In genomic region chr21:46391773-46392172, GRCh38 we compare ENCODE assay signal across 25 cellular contexts.
"Had no signal": no experiment of that assay in that cellular context is flagged by ENCODE, and none has a peak within 500 bp of the region (broad histone marks: within the 10 kb centered on the region; RNA-seq: fewer than 3 reads in every experiment).

No MANE protein-coding gene starts in this region.

- H3K4me1 ChIP-seq: SJSA1 had no signal

- H3K27ac Mint-ChIP-seq: activated CD4-positive, alpha-beta T cell treated with anti-CD3 and anti-CD28 coated beads, Interleukin-2, amount 10 ng/mL, durations not matched to agents 24 days and 14 days; activated CD8-positive, alpha-beta T cell treated with anti-CD3 and anti-CD28 coated beads for 36 hours; activated naive CD4-positive, alpha-beta T cell treated with anti-CD3 and anti-CD28 coated beads, Interleukin-2, amount 50 U/mL, for 24 hours; activated T-cell treated with anti-CD3 and anti-CD28 coated beads, Interleukin-2, amount 50 U/mL, for 72 hours; activated T-helper 2 cell treated with anti-CD3 and anti-CD28 coated beads, Interferon-gamma antibody, Interleukin-2, Interleukin-4, amounts not matched to agents 10 μg/mL and 5 μg/mL and 100 μg/mL, durations not matched to agents 14 hours and 24 hours and 36 hours; T-helper 1 cell treated with Interleukin-12 subunit alpha and Interleukin-12 subunit beta and Interleukin-4 antibody, amounts not matched to agents 30 μg/mL and 1 μg/mL, for 36 hours had no signal

- ATAC-seq: activated CD8-positive, alpha-beta T cell treated with anti-CD3 and anti-CD28 coated beads for 36 hours; activated T-cell treated with anti-CD3 and anti-CD28 coated beads, Interleukin-2, amount 50 U/mL, for 72 hours; Panc1 had no signal

- H3K4me3 ChIP-seq: SJSA1 had no signal

- H3K27me3 Mint-ChIP-seq: activated CD4-positive, alpha-beta T cell treated with anti-CD3 and anti-CD28 coated beads, Interleukin-2, amount 10 ng/mL, durations not matched to agents 24 days and 14 days; activated CD8-positive, alpha-beta T cell treated with anti-CD3 and anti-CD28 coated beads for 36 hours; activated naive CD4-positive, alpha-beta T cell treated with anti-CD3 and anti-CD28 coated beads, Interleukin-2, amount 50 U/mL, for 24 hours; brain had no signal

- H3K9me3 ChIP-seq: SJSA1, SK-N-SH had no signal

- DNase-seq: activated CD4-positive, alpha-beta T cell treated with anti-CD3 and anti-CD28 coated beads, Interleukin-2, amount 10 ng/mL, durations not matched to agents 24 days and 14 days; activated CD4-positive, alpha-beta T cell treated with anti-CD3 and anti-CD28 coated beads, Interleukin-2, amount 50 U/mL, for 4 hours; activated CD8-positive, alpha-beta T cell treated with anti-CD3 and anti-CD28 coated beads for 36 hours; activated gamma-delta T cell; activated naive CD4-positive, alpha-beta T cell treated with Interleukin-2 at 50 U/mL for 16 hours; activated T-cell treated with anti-CD3 and anti-CD28 coated beads, Interleukin-2, amount 50 U/mL, for 1 hour; activated T-cell treated with anti-CD3 and anti-CD28 coated beads, Interleukin-2, amount 50 U/mL, for 72 hours; anterior cingulate cortex; Karpas-422; KBM-7; NCI-H1105; NCI-H1417 treated with DMSO at 0.1 percent for 48 hours; NCI-H187 treated with DMSO at 0.1 percent for 48 hours; NCI-H2081; NCI-H345; NCI-H524 treated with DMSO at 0.1 percent for 48 hours; SHP77 treated with DMSO at 0.1 percent for 48 hours; SK-N-SH had no signal

- H3K27ac ChIP-seq: SJSA1 had no signal

- H3K4me1 Mint-ChIP-seq: activated CD4-positive, alpha-beta T cell treated with anti-CD3 and anti-CD28 coated beads, Interleukin-2, amount 10 ng/mL, durations not matched to agents 24 days and 14 days; activated naive CD4-positive, alpha-beta T cell treated with anti-CD3 and anti-CD28 coated beads, Interleukin-2, amount 50 U/mL, for 24 hours had no signal

- H3K9ac ChIP-seq: SK-N-SH had no signal

- H3K9me3 Mint-ChIP-seq: activated CD4-positive, alpha-beta T cell treated with anti-CD3 and anti-CD28 coated beads, Interleukin-2, amount 10 ng/mL, durations not matched to agents 24 days and 14 days; activated CD8-positive, alpha-beta T cell treated with anti-CD3 and anti-CD28 coated beads for 36 hours; activated naive CD4-positive, alpha-beta T cell treated with anti-CD3 and anti-CD28 coated beads, Interleukin-2, amount 50 U/mL, for 24 hours; activated T-cell treated with anti-CD3 and anti-CD28 coated beads, Interleukin-2, amount 50 U/mL, for 72 hours; activated T-helper 2 cell treated with anti-CD3 and anti-CD28 coated beads, Interferon-gamma antibody, Interleukin-2, Interleukin-4, amounts not matched to agents 10 μg/mL and 5 μg/mL and 100 μg/mL, durations not matched to agents 14 hours and 24 hours and 36 hours; brain; T-helper 1 cell treated with Interleukin-12 subunit alpha and Interleukin-12 subunit beta and Interleukin-4 antibody, amounts not matched to agents 30 μg/mL and 1 μg/mL, for 36 hours; T-helper 2 cell treated with Interferon-gamma antibody and Interleukin-4, amounts not matched to agents 5 μg/mL and 100 μg/mL, for 36 hours had no signal

- H3K27me3 ChIP-seq: SJSA1 had no signal

- H3K4me3 Mint-ChIP-seq: activated CD4-positive, alpha-beta T cell treated with anti-CD3 and anti-CD28 coated beads, Interleukin-2, amount 10 ng/mL, durations not matched to agents 24 days and 14 days; activated CD8-positive, alpha-beta T cell treated with anti-CD3 and anti-CD28 coated beads for 36 hours; activated naive CD4-positive, alpha-beta T cell treated with anti-CD3 and anti-CD28 coated beads, Interleukin-2, amount 50 U/mL, for 24 hours; activated T-cell treated with anti-CD3 and anti-CD28 coated beads, Interleukin-2, amount 50 U/mL, for 72 hours; brain; T-helper 1 cell treated with Interleukin-12 subunit alpha and Interleukin-12 subunit beta and Interleukin-4 antibody, amounts not matched to agents 30 μg/mL and 1 μg/mL, for 36 hours; T-helper 2 cell treated with Interferon-gamma antibody and Interleukin-4, amounts not matched to agents 5 μg/mL and 100 μg/mL, for 36 hours had no signal

- H3K4me2 ChIP-seq: SK-N-SH had no signal
